15 cellular contexts compared by ENCODE assay signal in genomic region chr3:197117107-197117506, GRCh38.
A peak's percentile ranks its signal among the peaks of the same experiment; 100 is the strongest.
DNase-seq lines count a peak whose midpoint lies in the region; ATAC-seq, FAIRE-seq and TF ChIP-seq lines count a peak whose summit lies in the region.
"Had no signal": no experiment of that assay in that cellular context is flagged by ENCODE, and none has a peak within 500 bp of the region (broad histone marks: within the 10 kb centered on the region; RNA-seq: fewer than 3 reads in every experiment).

No MANE protein-coding gene starts in this region.

- H4K20me1 ChIP-seq in keratinocyte (ENCODE audit: control insufficient read depth, extremely low read depth, insufficient read depth, low read length), result no peaks in the 10 kb centered on the region

- no peaks in the 10 kb centered on the region for H3K9me1 ChIP-seq in keratinocyte (ENCODE audit: control insufficient read depth, extremely low read depth, insufficient read depth, low read length)

- peak overlapping the region; percentile 25 for H3K27ac ChIP-seq in keratinocyte (ENCODE audit: control insufficient read depth, insufficient read depth, low read length)
- H3K27ac ChIP-seq: parathyroid adenoma, stomach, uterus had no signal

- no peak for TF ChIP-seq CTCF in astrocyte of the spinal cord (IDR thresholded peaks at IDR 0.05; ENCODE audit: low read depth, low read length)
- no peak for TF ChIP-seq CTCF in keratinocyte (optimal IDR thresholded peaks at IDR 0.05 in 1 of 3, IDR thresholded peaks at IDR 0.05 in 1 of 3, conservative IDR thresholded peaks at IDR 0.05 in 1 of 3; ENCODE audit: extremely low read depth in 1 of 3, insufficient read depth in 2 of 3, low read length in 3 of 3)

- peaks cover 3 to 6% of the 10 kb centered on the region in 2 experiments for H3K36me3 ChIP-seq in keratinocyte (ENCODE audit: control insufficient read depth in 2 of 2, extremely low read depth in 1 of 2, insufficient read depth in 2 of 2, low read length in 2 of 2)
- H3K36me3 ChIP-seq: uterus had no signal

- no peak overlapping the region for H3K4me3 ChIP-seq in astrocyte of the spinal cord (ENCODE audit: low read depth, low read length)
- no peak overlapping the region for H3K4me3 ChIP-seq in keratinocyte (ENCODE audit: control insufficient read depth in 2 of 3, extremely low read depth in 1 of 3, insufficient read depth in 2 of 3, low read depth in 1 of 3, low read length in 3 of 3)
- H3K4me3 ChIP-seq: stomach, uterus had no signal

- peaks cover 2% of the 10 kb centered on the region for H3K79me2 ChIP-seq in keratinocyte (ENCODE audit: control insufficient read depth, insufficient read depth, low read length)
- H3K79me2 ChIP-seq: parathyroid adenoma had no signal

- dilution Hi-C loops in keratinocyte (cut with MboI; ENCODE audit: extremely low pct_ligation_motif_present, low sequenced_read_pairs), result no loop called here

- H3K4me2 ChIP-seq in keratinocyte (ENCODE audit: control insufficient read depth, extremely low read depth, insufficient read depth, low read depth, low read length), result no peak overlapping the region

- H3K27me3 ChIP-seq in keratinocyte (ENCODE audit: control insufficient read depth, extremely low read depth, insufficient read depth, low read length), result no peaks in the 10 kb centered on the region
- H3K27me3 ChIP-seq: stomach, uterus had no signal

- no peaks in the 10 kb centered on the region for H3K9me3 ChIP-seq in keratinocyte (ENCODE audit: control insufficient read depth, low read depth, low read length)
- H3K9me3 ChIP-seq: stomach, uterus had no signal

- FAIRE-seq in keratinocyte (lab: Jason Lieb, UNC), result peak; percentile 61

- peak; percentile 68 for ATAC-seq in HG03095 (IDR thresholded peaks at IDR 0.05; ENCODE audit: unreplicated experiment)
- no peak for ATAC-seq in GM18873 (IDR thresholded peaks at IDR 0.05; ENCODE audit: low FRiP score, unreplicated experiment)
- no peak for ATAC-seq in HG03045 (IDR thresholded peaks at IDR 0.05; ENCODE audit: unreplicated experiment)
- ATAC-seq: left ventricle myocardium superior had no signal

- peaks cover 12% of the 10 kb centered on the region for H3K4me1 ChIP-seq in keratinocyte (ENCODE audit: control insufficient read depth, extremely low read depth, insufficient read depth, low read length)
- H3K4me1 ChIP-seq: parathyroid adenoma, stomach, uterus had no signal

- in situ Hi-C loops in astrocyte of the spinal cord (cut with HindIII; ENCODE audit: low sequenced_read_pairs), result no loop called here

- H3K9ac ChIP-seq in keratinocyte (ENCODE audit: control insufficient read depth, extremely low read depth, insufficient read depth, low read length), result no peak overlapping the region
- H3K9ac ChIP-seq: parathyroid adenoma had no signal

- H2AFZ ChIP-seq in keratinocyte (ENCODE audit: control insufficient read depth, low read length), result no peak overlapping the region
- H2AFZ ChIP-seq: parathyroid adenoma had no signal

- DNase-seq in DMS53 treated with DMSO at 0.1 percent for 48 hours (lab: John Stamatoyannopoulos, UW; ENCODE audit: unreplicated experiment) (peak; percentile 2), astrocyte of the spinal cord (ENCODE audit: low read depth, low spot score) (peak; percentile 24), keratinocyte (ENCODE audit: low read depth, low spot score) (no peak), NCI-H2196 treated with DMSO at 0.1 percent for 48 hours (lab: John Stamatoyannopoulos, UW; ENCODE audit: unreplicated experiment) (no peak), NCI-H510A treated with DMSO at 0.1 percent for 48 hours (lab: John Stamatoyannopoulos, UW) (no peak)
- DNase-seq: activated naive CD4-positive, alpha-beta T cell; left ventricle myocardium superior; NCI-H1694; NCI-H526; stomach; uterus had no signal

Comparison
In these comparisons a context has a peak if more than half of its experiments do, and no peak if none do; other contexts are left out.
1. DNase-seq: peak in DMS53 treated with DMSO at 0.1 percent for 48 hours (single experiment) and astrocyte of the spinal cord (single experiment); none in keratinocyte (single experiment), NCI-H2196 treated with DMSO at 0.1 percent for 48 hours (single experiment) and NCI-H510A treated with DMSO at 0.1 percent for 48 hours (single experiment).